ENCODE assay signal across 12 cellular contexts in genomic region chr11:128685383-128686044, GRCh38. TPM values are rescaled to one million over a fixed set of nuclear protein-coding genes. Genes with fewer than 3 reads are reported as not detected.
DNase-seq lines count a peak whose midpoint lies in the region; ATAC-seq and TF ChIP-seq lines count a peak whose summit lies in the region.
"Had no signal": no experiment of that assay in that cellular context is flagged by ENCODE, and none has a peak within 500 bp of the region (broad histone marks: within the 10 kb centered on the region; RNA-seq: fewer than 3 reads in every experiment).

No MANE protein-coding gene starts in this region.

- CTCF ChIA-PET in AG04450 (lab: Charles Lee), result interaction anchor here (0.6 to 0.8 kb wide), 4 partner anchors 17 to 528 kb away, joined by 3 to 5 read pairs (median 4); no protein-coding TSS in a partner anchor

- no peak overlapping the region for H2AK5ac ChIP-seq in mesendoderm (ENCODE audit: low read length)

- no peaks in the 10 kb centered on the region for H3K36me3 ChIP-seq in mesendoderm (ENCODE audit: control insufficient read depth, insufficient read depth, low read length)
- H3K36me3 ChIP-seq: left lung, right lobe of liver had no signal

- H3K23ac ChIP-seq in mesendoderm (ENCODE audit: low read length), result no peak overlapping the region

- H3K9me3 ChIP-seq in AG04450 (ENCODE audit: control insufficient read depth, insufficient read depth, low read length), result peaks cover 6% of the 10 kb centered on the region
- H3K9me3 ChIP-seq: left lung, right lobe of liver had no signal

- H3K18ac ChIP-seq in mesendoderm (ENCODE audit: low read length), result no peak overlapping the region

- no peak overlapping the region for H2BK120ac ChIP-seq in mesendoderm (ENCODE audit: low read depth, low read length)

- peaks cover 11% of the 10 kb centered on the region for H3K4me1 ChIP-seq in mesendoderm (ENCODE audit: control insufficient read depth, low read depth, low read length)

- peak overlapping the region; percentile 43 for H3K4me2 ChIP-seq in mesendoderm (ENCODE audit: low read length)

- no peak overlapping the region for H3K4ac ChIP-seq in mesendoderm (ENCODE audit: low read depth, low read length)

- DNase-seq in AG04450 (ENCODE audit: low read depth, low spot score) (no peak), GM20000 (ENCODE audit: low spot score) (peak; percentile 20), mesendoderm (no peak), NCI-H1048 (lab: John Stamatoyannopoulos, UW) (no peak), NCI-H187 (lab: John Stamatoyannopoulos, UW) (no peak), RPMI8226 (no peak)
- no peak for DNase-seq in central memory CD8-positive, alpha-beta T cell (ENCODE audit: low spot score in 2 of 2)
- DNase-seq: GOT3, NCI-H82 had no signal

- no peaks in the 10 kb centered on the region for H3K79me1 ChIP-seq in mesendoderm (ENCODE audit: low read length)

- TF ChIP-seq CTCF in AG04450 (IDR thresholded peaks at IDR 0.05; ENCODE audit: low read depth, low read length) (no peak), GM20000 (IDR thresholded peaks at IDR 0.05; ENCODE audit: extremely low read depth, missing control alignments) (no peak)

- no peak for ATAC-seq in central memory CD8-positive, alpha-beta T cell (replicated peaks; ENCODE audit: extremely low read depth, poor library complexity, severe bottlenecking)
- no peak for ATAC-seq in HG03342 (IDR thresholded peaks at IDR 0.05; ENCODE audit: unreplicated experiment)
- ATAC-seq: left lung had no signal

- H4K8ac ChIP-seq in mesendoderm (ENCODE audit: low read depth, low read length), result no peak overlapping the region

- H3K4me3 ChIP-seq in AG04450 (ENCODE audit: low read depth, low read length), result peak overlapping the region; percentile 34
- no peak overlapping the region for H3K4me3 ChIP-seq in mesendoderm (ENCODE audit: low read length)
- H3K4me3 ChIP-seq: right lobe of liver had no signal

- H3K27me3 Mint-ChIP-seq in central memory CD8-positive, alpha-beta T cell, result peaks cover 51% of the 10 kb centered on the region

- POLR2A ChIA-PET in AG04450 (lab: Yijun Ruan, JAX), result interaction anchor here (0.6 kb wide), 3 partner anchors 46 to 1713 kb away, joined by 3 to 5 read pairs (median 3); no protein-coding TSS in a partner anchor

- H3K9me3 Mint-ChIP-seq in central memory CD8-positive, alpha-beta T cell, result no peaks in the 10 kb centered on the region

- H3K4me1 Mint-ChIP-seq in central memory CD8-positive, alpha-beta T cell, result peaks cover 42% of the 10 kb centered on the region

- no peak overlapping the region for H2BK15ac ChIP-seq in mesendoderm (replicated peaks; ENCODE audit: low read depth)

- H2BK5ac ChIP-seq in mesendoderm (ENCODE audit: low read length), result no peak overlapping the region

- peaks cover 4% of the 10 kb centered on the region for H3K36me3 Mint-ChIP-seq in central memory CD8-positive, alpha-beta T cell (ENCODE audit: insufficient read depth)

- H3K4me3 Mint-ChIP-seq in central memory CD8-positive, alpha-beta T cell, result peak overlapping the region; percentile 73

- H3K27me3 ChIP-seq in AG04450 (ENCODE audit: control insufficient read depth, insufficient read depth, low read length) (peaks cover 90% of the 10 kb centered on the region), mesendoderm (ENCODE audit: insufficient read depth, low read length, poor library complexity) (peaks cover 61% of the 10 kb centered on the region)

- H4K5ac ChIP-seq in mesendoderm (ENCODE audit: low read length), result no peak overlapping the region

- H3K27ac Mint-ChIP-seq in central memory CD8-positive, alpha-beta T cell (ENCODE audit: low read depth), result no peak overlapping the region

- no peak overlapping the region for H3K9ac ChIP-seq in mesendoderm (ENCODE audit: low read length)

- H3K27ac ChIP-seq in AG04450 (ENCODE audit: low read depth, low read length), result no peak overlapping the region
- no peak overlapping the region for H3K27ac ChIP-seq in mesendoderm (ENCODE audit: low read depth, low read length)
- H3K27ac ChIP-seq: left lung, right lobe of liver had no signal

- WGBS in mesendoderm (ENCODE audit: extremely low coverage, insufficient coverage, low lambda C conversion rate), result no CpG with 5 or more reads among the region's 22 CpGs

- H3K79me2 ChIP-seq in mesendoderm (ENCODE audit: control insufficient read depth, insufficient read depth, low read length), result no peaks in the 10 kb centered on the region

- peak overlapping the region; percentile 27 for H3K56ac ChIP-seq in mesendoderm (ENCODE audit: low read length)

RNA-seq across cellular contexts. Expression of gene FLI1, which starts 8.4 kb away (rescaled TPM):
- 11.9 and 13.1 TPM in 2 replicates for polyA plus RNA-seq in AG04450 (2011; rRNA removed)
- polyA minus RNA-seq in AG04450 (2011; rRNA and poly(A)+ RNA removed), result 49.1 and 67.4 TPM in 2 replicates
- 0.21 TPM for polyA plus RNA-seq in mesendoderm (2013, experiment 1 of 2)
- polyA plus RNA-seq in mesendoderm (2013, experiment 2 of 2), result 0.25 TPM
